In the genomic region with DNA sequence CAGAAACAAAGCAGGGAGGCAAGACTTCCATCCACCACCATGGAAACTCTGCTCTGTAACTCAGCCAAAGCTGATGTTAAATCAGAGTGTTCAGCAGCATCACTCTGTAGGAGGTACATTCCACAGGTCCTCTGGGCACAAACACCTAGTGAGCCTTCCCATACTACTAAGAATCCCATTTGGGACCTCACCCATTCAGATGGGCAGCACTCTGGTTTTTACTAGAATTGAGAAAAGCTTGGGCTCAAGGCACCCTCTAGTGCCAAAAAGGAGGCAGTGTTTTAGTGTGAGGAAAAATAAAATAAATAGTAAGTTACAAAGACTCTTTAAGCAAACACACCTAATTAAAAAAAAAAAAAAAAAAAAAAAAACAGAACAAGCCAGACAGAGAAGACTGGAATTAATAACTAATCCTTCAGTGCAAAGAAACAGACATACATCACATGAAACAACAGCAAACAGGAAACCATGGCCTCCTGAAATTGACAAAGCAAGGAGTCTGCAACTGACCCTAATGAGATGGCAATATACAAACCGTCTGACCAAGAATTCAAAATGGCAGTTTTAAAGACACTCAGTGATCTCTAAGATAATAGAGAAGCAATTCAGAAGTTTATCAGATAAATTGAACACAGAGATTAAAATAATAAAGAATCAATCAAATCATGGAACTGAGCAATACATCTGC, we compare ENCODE assay signal across 9 cellular contexts.
DNase-seq lines count a peak whose midpoint lies in the region; ATAC-seq and TF ChIP-seq lines count a peak whose summit lies in the region.
"Had no signal": no experiment of that assay in that cellular context is flagged by ENCODE, and none has a peak within 500 bp of the region (broad histone marks: within the 10 kb centered on the region; RNA-seq: fewer than 3 reads in every experiment).

No MANE protein-coding gene starts in this region.

- no peak for TF ChIP-seq POLR2A in heart left ventricle (IDR thresholded peaks at IDR 0.05)

- no peak overlapping the region for H3K27ac Mint-ChIP-seq in CD4-positive, CD25-positive, alpha-beta regulatory T cell

- no peak overlapping the region for H3K27ac ChIP-seq in CD4-positive, CD25-positive, alpha-beta regulatory T cell (ENCODE audit: insufficient read depth, low read length, poor library complexity, severe bottlenecking)
- H3K27ac ChIP-seq in foreskin keratinocyte: no peak overlapping the region
- H3K27ac ChIP-seq in heart left ventricle: no peak overlapping the region
- H3K27ac ChIP-seq: epithelial cell of prostate had no signal

- DNase-seq in CD4-positive, CD25-positive, alpha-beta regulatory T cell: peak in 1 of 3 donors; percentile 35
- DNase-seq in foreskin keratinocyte (peak in 1 of 2 donors; percentile 25), hypothalamus (lab: John Stamatoyannopoulos, UW) (no peak), medulla oblongata (ENCODE audit: extremely low spot score) (no peak), heart left ventricle (no peak), NCI-H524 (lab: John Stamatoyannopoulos, UW) (no peak)

- H3K9me3 Mint-ChIP-seq in CD4-positive, CD25-positive, alpha-beta regulatory T cell: peaks cover 0 to 15% (median 4%) of the 10 kb centered on the region in 7 donors

- H3K36me3 ChIP-seq in CD4-positive, CD25-positive, alpha-beta regulatory T cell (ENCODE audit: control insufficient read depth, insufficient read depth, low read length): no peaks in the 10 kb centered on the region
- H3K36me3 ChIP-seq in heart left ventricle: no peaks in the 10 kb centered on the region

- intact Hi-C loops in heart left ventricle (cut with DNase I): no loop called here

- H3K4me1 Mint-ChIP-seq in CD4-positive, CD25-positive, alpha-beta regulatory T cell: peaks cover 3 to 25% (median 11%) of the 10 kb centered on the region in 4 donors

- H3K27me3 ChIP-seq in CD4-positive, CD25-positive, alpha-beta regulatory T cell (ENCODE audit: control insufficient read depth, insufficient read depth, low read length): peaks cover 3% of the 10 kb centered on the region
- H3K27me3 ChIP-seq in foreskin keratinocyte: no peaks in the 10 kb centered on the region
- no peaks in the 10 kb centered on the region for H3K27me3 ChIP-seq in heart left ventricle

- WGBS in heart left ventricle, 4 donors: 66 to 76% (median 75%) methylated on average over 1 of the region's 1 CpG

- peak; percentile 60 for TF ChIP-seq CTCF in foreskin keratinocyte (conservative IDR thresholded peaks at IDR 0.05)
- TF ChIP-seq CTCF in heart left ventricle (IDR thresholded peaks at IDR 0.05): peak in 2 of 12 donors; percentile 10 to 20

- H3K4me3 Mint-ChIP-seq in CD4-positive, CD25-positive, alpha-beta regulatory T cell: peak overlapping the region in 3 of 4 donors; percentile 68 to 74 (median 68)

- H3K27me3 Mint-ChIP-seq in CD4-positive, CD25-positive, alpha-beta regulatory T cell: peaks cover 22% of the 10 kb centered on the region

- H3K9me3 ChIP-seq in CD4-positive, CD25-positive, alpha-beta regulatory T cell (ENCODE audit: control insufficient read depth in 2 of 2, low read length in 2 of 2): peaks cover 0 to 2% of the 10 kb centered on the region in 2 experiments
- H3K9me3 ChIP-seq in heart left ventricle: peaks cover 0 to 23% (median 4%) of the 10 kb centered on the region in 12 donors

- no peaks in the 10 kb centered on the region for H3K4me1 ChIP-seq in CD4-positive, CD25-positive, alpha-beta regulatory T cell (ENCODE audit: control insufficient read depth, insufficient read depth, low read length, poor library complexity, severe bottlenecking)
- no peaks in the 10 kb centered on the region for H3K4me1 ChIP-seq in foreskin keratinocyte
- H3K4me1 ChIP-seq in heart left ventricle: no peaks in the 10 kb centered on the region

- no peak for ATAC-seq in CD4-positive, CD25-positive, alpha-beta regulatory T cell (ENCODE audit: low read depth in 2 of 2)
- ATAC-seq in GM21447 (IDR thresholded peaks at IDR 0.05; ENCODE audit: unreplicated experiment): peak; percentile 63
- peak; percentile 79 for ATAC-seq in SK-N-SH treated with all-trans-retinoic acid at 6 μM for 48 hours
- ATAC-seq in foreskin keratinocyte: peak; percentile 62
- no peak for ATAC-seq in heart left ventricle

- no peaks in the 10 kb centered on the region for H3K36me3 Mint-ChIP-seq in CD4-positive, CD25-positive, alpha-beta regulatory T cell

- no peak overlapping the region for H3K4me3 ChIP-seq in CD4-positive, CD25-positive, alpha-beta regulatory T cell (ENCODE audit: low read depth, low read length)
- no peak overlapping the region for H3K4me3 ChIP-seq in heart left ventricle

TF ChIP-seq in SK-N-SH treated with all-trans-retinoic acid at 6 μM for 48 hours, 23 proteins besides CTCF, POLR2A, EP300 and RAD21:
- TF ChIP-seq CSDC2 (CRISPR knock-in tag; IDR thresholded peaks at IDR 0.05) (no peak), OSR1 (CRISPR knock-in tag; IDR thresholded peaks at IDR 0.05) (no peak), SNAI2 (CRISPR knock-in tag; IDR thresholded peaks at IDR 0.05) (no peak), ZFP3 (CRISPR knock-in tag; IDR thresholded peaks at IDR 0.05) (no peak), ISL1 (CRISPR knock-in tag; IDR thresholded peaks at IDR 0.05) (no peak), GLIS3 (CRISPR knock-in tag; IDR thresholded peaks at IDR 0.05) (no peak), PPARA (CRISPR knock-in tag; IDR thresholded peaks at IDR 0.05; ENCODE audit: borderline replicate concordance) (no peak), ZC3H10 (CRISPR knock-in tag; IDR thresholded peaks at IDR 0.05) (no peak), RARB (CRISPR knock-in tag; IDR thresholded peaks at IDR 0.05) (no peak), ARNTL (CRISPR knock-in tag; IDR thresholded peaks at IDR 0.05; ENCODE audit: borderline replicate concordance, low read depth) (no peak), TOX (CRISPR knock-in tag; IDR thresholded peaks at IDR 0.05; ENCODE audit: borderline replicate concordance) (no peak), TCF4 (CRISPR knock-in tag; IDR thresholded peaks at IDR 0.05; ENCODE audit: borderline replicate concordance) (no peak), CREB5 (CRISPR knock-in tag; IDR thresholded peaks at IDR 0.05; ENCODE audit: low read depth) (no peak)
- TF ChIP-seq, protein P1, sequence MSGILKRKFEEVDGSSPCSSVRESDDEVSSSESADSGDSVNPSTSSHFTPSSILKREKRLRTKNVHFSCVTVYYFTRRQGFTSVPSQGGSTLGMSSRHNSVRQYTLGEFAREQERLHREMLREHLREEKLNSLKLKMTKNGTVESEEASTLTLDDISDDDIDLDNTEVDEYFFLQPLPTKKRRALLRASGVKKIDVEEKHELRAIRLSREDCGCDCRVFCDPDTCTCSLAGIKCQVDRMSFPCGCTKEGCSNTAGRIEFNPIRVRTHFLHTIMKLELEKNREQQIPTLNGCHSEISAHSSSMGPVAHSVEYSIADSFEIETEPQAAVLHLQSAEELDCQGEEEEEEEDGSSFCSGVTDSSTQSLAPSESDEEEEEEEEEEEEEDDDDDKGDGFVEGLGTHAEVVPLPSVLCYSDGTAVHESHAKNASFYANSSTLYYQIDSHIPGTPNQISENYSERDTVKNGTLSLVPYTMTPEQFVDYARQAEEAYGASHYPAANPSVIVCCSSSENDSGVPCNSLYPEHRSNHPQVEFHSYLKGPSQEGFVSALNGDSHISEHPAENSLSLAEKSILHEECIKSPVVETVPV (CRISPR knock-in tag; IDR thresholded peaks at IDR 0.05): no peak
- TF ChIP-seq, protein P2, sequence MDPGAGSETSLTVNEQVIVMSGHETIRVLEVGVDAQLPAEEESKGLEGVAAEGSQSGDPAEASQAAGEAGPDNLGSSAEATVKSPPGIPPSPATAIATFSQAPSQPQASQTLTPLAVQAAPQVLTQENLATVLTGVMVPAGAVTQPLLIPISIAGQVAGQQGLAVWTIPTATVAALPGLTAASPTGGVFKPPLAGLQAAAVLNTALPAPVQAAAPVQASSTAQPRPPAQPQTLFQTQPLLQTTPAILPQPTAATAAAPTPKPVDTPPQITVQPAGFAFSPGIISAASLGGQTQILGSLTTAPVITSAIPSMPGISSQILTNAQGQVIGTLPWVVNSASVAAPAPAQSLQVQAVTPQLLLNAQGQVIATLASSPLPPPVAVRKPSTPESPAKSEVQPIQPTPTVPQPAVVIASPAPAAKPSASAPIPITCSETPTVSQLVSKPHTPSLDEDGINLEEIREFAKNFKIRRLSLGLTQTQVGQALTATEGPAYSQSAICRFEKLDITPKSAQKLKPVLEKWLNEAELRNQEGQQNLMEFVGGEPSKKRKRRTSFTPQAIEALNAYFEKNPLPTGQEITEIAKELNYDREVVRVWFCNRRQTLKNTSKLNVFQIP (CRISPR knock-in tag; IDR thresholded peaks at IDR 0.05; ENCODE audit: borderline replicate concordance, low read depth): no peak
TF ChIP-seq in SK-N-SH treated with all-trans-retinoic acid at 6 μM for 48 hours: peak in this region for 0.

Comparison
In these comparisons a context has a peak if more than half of its experiments do, and no peak if none do; other contexts are left out.
1. ATAC-seq: peak in GM21447 (single experiment), SK-N-SH treated with all-trans-retinoic acid at 6 μM for 48 hours (single experiment) and foreskin keratinocyte (single experiment); none in CD4-positive, CD25-positive, alpha-beta regulatory T cell (0 of 2) and heart left ventricle (0 of 4).